In the genomic region with DNA sequence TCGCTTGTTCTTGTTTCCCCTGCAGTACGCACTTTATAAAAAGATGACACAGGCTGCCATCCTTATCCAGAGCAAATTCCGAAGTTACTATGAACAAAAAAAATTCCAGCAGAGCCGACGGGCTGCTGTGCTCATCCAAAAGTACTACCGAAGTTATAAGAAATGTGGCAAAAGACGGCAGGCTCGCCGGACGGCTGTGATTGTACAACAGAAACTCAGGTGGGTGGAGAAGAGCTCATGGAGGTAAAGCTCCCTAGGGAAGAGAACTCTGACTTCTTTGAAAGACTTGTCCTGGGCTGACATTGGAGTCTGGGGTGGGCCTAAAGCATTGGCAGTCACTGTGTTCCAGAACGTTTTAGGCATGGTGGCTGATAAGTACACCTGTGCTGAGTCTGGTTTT, we compare ENCODE assay signal across 23 cellular contexts. TPM values are rescaled to one million over a fixed set of nuclear protein-coding genes. Genes with fewer than 3 reads are reported as not detected.
DNase-seq lines count a peak whose midpoint lies in the region; ATAC-seq and TF ChIP-seq lines count a peak whose summit lies in the region.
"Had no signal": no experiment of that assay in that cellular context is flagged by ENCODE, and none has a peak within 500 bp of the region (broad histone marks: within the 10 kb centered on the region; RNA-seq: fewer than 3 reads in every experiment).

No MANE protein-coding gene starts in this region.

- no peak overlapping the region for H2AFZ ChIP-seq in neural progenitor cell (replicated peaks)

- TF ChIP-seq CTCF in neural progenitor cell (IDR thresholded peaks at IDR 0.05), result no peak
- TF ChIP-seq CTCF in stomach (IDR thresholded peaks at IDR 0.05), result no peak
- TF ChIP-seq CTCF in RWPE1 (conservative IDR thresholded peaks at IDR 0.05; ENCODE audit: low read depth), result no peak

- H3K27me3 Mint-ChIP-seq in CD4-positive, CD25-positive, alpha-beta regulatory T cell, result peaks cover 15% of the 10 kb centered on the region
- peaks cover 9 to 15% of the 10 kb centered on the region in 2 donors for H3K27me3 Mint-ChIP-seq in CD4-positive, alpha-beta memory T cell
- H3K27me3 Mint-ChIP-seq in T-helper 17 cell (peaks cover 8% of the 10 kb centered on the region), neural progenitor cell (ENCODE audit: insufficient read depth, low read depth) (peaks cover 2% of the 10 kb centered on the region)
- H3K27me3 Mint-ChIP-seq: B cell had no signal

- CTCF ChIA-PET in CD4-positive, alpha-beta memory T cell (lab: Charles Lee; ENCODE audit: partially characterized antibody), result interaction anchor here (1.8 to 13.4 kb wide), 7 partner anchors 10 to 91 kb away, joined by 4 to 468 read pairs (median 26); no protein-coding TSS in a partner anchor
- CTCF ChIA-PET in RWPE1 (lab: Yijun Ruan, JAX), result interaction anchor here (0.7 to 11.5 kb wide), 2 partner anchors 83 to 1055 kb away, joined by 4 to 289 read pairs; no protein-coding TSS in a partner anchor

- no peak for ATAC-seq in CD4-positive, CD25-positive, alpha-beta regulatory T cell (ENCODE audit: low read depth in 2 of 2)
- no peak for ATAC-seq in T-helper 17 cell
- ATAC-seq: A549, GM12878 had no signal

- no peak overlapping the region for H3K4me3 ChIP-seq in CD4-positive, CD25-positive, alpha-beta regulatory T cell (ENCODE audit: low read depth, low read length)
- H3K4me3 ChIP-seq in CD4-positive, alpha-beta memory T cell (ENCODE audit: low read length in 2 of 2), result no peak overlapping the region
- H3K4me3 ChIP-seq in neural progenitor cell (no peak overlapping the region), stomach (no peak overlapping the region)
- H3K4me3 ChIP-seq: A549; BLaER1 treated with 17β-estradiol and CSF1 and Interleukin-3, amounts not matched to agents 10 nM and 100 nM; GM12878 had no signal

- intact Hi-C loops in CD4-positive, alpha-beta memory T cell (cut with micrococcal nuclease), result loop anchor here (5.0 kb wide), 1 partner anchor 151 kb away; no protein-coding TSS in a partner anchor
- intact Hi-C loops in stomach (cut with DNase I; ENCODE audit: low total_unique reads), result no loop called here

- no peaks in the 10 kb centered on the region for H3K36me3 ChIP-seq in CD4-positive, CD25-positive, alpha-beta regulatory T cell (ENCODE audit: control insufficient read depth, insufficient read depth, low read length)
- H3K36me3 ChIP-seq in CD4-positive, alpha-beta memory T cell (ENCODE audit: insufficient read depth, low read length), result no peaks in the 10 kb centered on the region
- H3K36me3 ChIP-seq in neural progenitor cell, result no peaks in the 10 kb centered on the region
- H3K36me3 ChIP-seq in stomach, result peaks cover 0 to 14% (median 0%) of the 10 kb centered on the region in 4 donors

- H3K4me2 ChIP-seq in neural progenitor cell, result no peak overlapping the region
- H3K4me2 ChIP-seq: A549; BLaER1 treated with 17β-estradiol and CSF1 and Interleukin-3, amounts not matched to agents 10 nM and 100 nM had no signal

- POLR2A ChIA-PET in CD4-positive, alpha-beta memory T cell (lab: Charles Lee; ENCODE audit: partially characterized antibody), result interaction anchor here (1.6 to 2.7 kb wide), 3 partner anchors 46 to 83 kb away, joined by 8 to 36 read pairs (median 22); no protein-coding TSS in a partner anchor
- POLR2A ChIA-PET in RWPE1 (lab: Yijun Ruan, JAX; ENCODE audit: low non-redundant PET), result no interaction called here

- WGBS in stomach, 5 donors, result 87 to 91% (median 88%) methylated on average over 11 of the region's 11 CpGs

- no peaks in the 10 kb centered on the region for H3K9me3 ChIP-seq in CD4-positive, CD25-positive, alpha-beta regulatory T cell (ENCODE audit: control insufficient read depth in 2 of 2, low read length in 2 of 2)
- H3K9me3 ChIP-seq in CD4-positive, alpha-beta memory T cell (ENCODE audit: control insufficient read depth in 1 of 2, low read length in 2 of 2), result no peaks in the 10 kb centered on the region
- H3K9me3 ChIP-seq in T-helper 17 cell (ENCODE audit: control insufficient read depth, low read length, poor library complexity, severe bottlenecking), result no peaks in the 10 kb centered on the region
- no peaks in the 10 kb centered on the region for H3K9me3 ChIP-seq in neural progenitor cell (ENCODE audit: low read depth)
- no peaks in the 10 kb centered on the region for H3K9me3 ChIP-seq in stomach
- H3K9me3 ChIP-seq: A549; BLaER1 treated with 17β-estradiol and CSF1 and Interleukin-3, amounts not matched to agents 10 nM and 100 nM had no signal

- no peaks in the 10 kb centered on the region for H3K9me3 Mint-ChIP-seq in CD4-positive, CD25-positive, alpha-beta regulatory T cell
- H3K9me3 Mint-ChIP-seq in CD4-positive, alpha-beta memory T cell, result no peaks in the 10 kb centered on the region
- H3K9me3 Mint-ChIP-seq in neural progenitor cell, result no peaks in the 10 kb centered on the region
- H3K9me3 Mint-ChIP-seq: CD8-positive, alpha-beta memory T cell had no signal

- no peak overlapping the region for H3K9ac ChIP-seq in neural progenitor cell
- H3K9ac ChIP-seq: BLaER1 treated with 17β-estradiol and CSF1 and Interleukin-3, amounts not matched to agents 10 nM and 100 nM had no signal

- H3K27ac ChIP-seq in CD4-positive, CD25-positive, alpha-beta regulatory T cell (ENCODE audit: insufficient read depth, low read length, poor library complexity, severe bottlenecking), result no peak overlapping the region
- no peak overlapping the region for H3K27ac ChIP-seq in CD4-positive, alpha-beta memory T cell (ENCODE audit: low read depth, low read length)
- no peak overlapping the region for H3K27ac ChIP-seq in neural progenitor cell
- H3K27ac ChIP-seq in stomach, result no peak overlapping the region
- H3K27ac ChIP-seq in RWPE1, result no peak overlapping the region
- H3K27ac ChIP-seq: 22Rv1; A549; BLaER1 treated with 17β-estradiol and CSF1 and Interleukin-3, amounts not matched to agents 10 nM and 100 nM; C4-2B had no signal

- peaks cover 4% of the 10 kb centered on the region for H4K20me1 ChIP-seq in neural progenitor cell (ENCODE audit: low read depth)
- H4K20me1 ChIP-seq: BLaER1 treated with 17β-estradiol and CSF1 and Interleukin-3, amounts not matched to agents 10 nM and 100 nM had no signal

- TF ChIP-seq EP300 in stomach (IDR thresholded peaks at IDR 0.05), result no peak

- H3K79me2 ChIP-seq in neural progenitor cell (ENCODE audit: low read depth), result no peaks in the 10 kb centered on the region

- peaks cover 17% of the 10 kb centered on the region for H3F3A ChIP-seq in neural progenitor cell (ENCODE audit: low read depth)

- no peak for TF ChIP-seq POLR2A in stomach (IDR thresholded peaks at IDR 0.05)

- H3K27me3 ChIP-seq in CD4-positive, CD25-positive, alpha-beta regulatory T cell (ENCODE audit: control insufficient read depth, insufficient read depth, low read length), result peaks cover 5% of the 10 kb centered on the region
- H3K27me3 ChIP-seq in CD4-positive, alpha-beta memory T cell (ENCODE audit: insufficient read depth, low read length), result no peaks in the 10 kb centered on the region
- H3K27me3 ChIP-seq in neural progenitor cell (no peaks in the 10 kb centered on the region), stomach (no peaks in the 10 kb centered on the region)
- H3K27me3 ChIP-seq: BLaER1 treated with 17β-estradiol and CSF1 and Interleukin-3, amounts not matched to agents 10 nM and 100 nM had no signal

- H3K4me3 Mint-ChIP-seq in CD4-positive, CD25-positive, alpha-beta regulatory T cell, result peak overlapping the region in 2 of 4 donors; percentile 18 to 51
- peak overlapping the region in 1 of 8 donors; percentile 27 for H3K4me3 Mint-ChIP-seq in CD4-positive, alpha-beta memory T cell
- H3K4me3 Mint-ChIP-seq in T-helper 17 cell (no peak overlapping the region), neural progenitor cell (no peak overlapping the region)
- H3K4me3 Mint-ChIP-seq: B cell; CD8-positive, alpha-beta memory T cell had no signal

- H3K36me3 Mint-ChIP-seq in CD4-positive, CD25-positive, alpha-beta regulatory T cell, result no peaks in the 10 kb centered on the region
- H3K36me3 Mint-ChIP-seq in CD4-positive, alpha-beta memory T cell, result no peaks in the 10 kb centered on the region
- H3K36me3 Mint-ChIP-seq in T-helper 17 cell (ENCODE audit: low read depth) (no peaks in the 10 kb centered on the region), neural progenitor cell (peaks cover 15% of the 10 kb centered on the region)
- H3K36me3 Mint-ChIP-seq: CD8-positive, alpha-beta memory T cell had no signal

- H3K4me1 Mint-ChIP-seq in CD4-positive, CD25-positive, alpha-beta regulatory T cell, result peaks cover 18 to 50% (median 30%) of the 10 kb centered on the region in 4 donors
- H3K4me1 Mint-ChIP-seq in CD4-positive, alpha-beta memory T cell, result peaks cover 16 to 39% (median 22%) of the 10 kb centered on the region in 4 donors
- H3K4me1 Mint-ChIP-seq in T-helper 17 cell (peaks cover 33% of the 10 kb centered on the region), neural progenitor cell (peaks cover 49% of the 10 kb centered on the region)

- peaks cover 45% of the 10 kb centered on the region for H3K4me1 ChIP-seq in CD4-positive, CD25-positive, alpha-beta regulatory T cell (ENCODE audit: control insufficient read depth, insufficient read depth, low read length, poor library complexity, severe bottlenecking)
- H3K4me1 ChIP-seq in CD4-positive, alpha-beta memory T cell (ENCODE audit: insufficient read depth, low read length), result peaks cover 34% of the 10 kb centered on the region
- H3K4me1 ChIP-seq in neural progenitor cell, result peaks cover 11% of the 10 kb centered on the region
- peaks cover 0 to 22% (median 10%) of the 10 kb centered on the region in 4 donors for H3K4me1 ChIP-seq in stomach
- H3K4me1 ChIP-seq: A549 had no signal

- H3K27ac Mint-ChIP-seq in CD4-positive, CD25-positive, alpha-beta regulatory T cell, result peak overlapping the region in 2 of 3 donors; percentile 34 to 52
- H3K27ac Mint-ChIP-seq in CD4-positive, alpha-beta memory T cell, result peak overlapping the region in 4 of 7 donors; percentile 32 to 62 (median 58)
- peak overlapping the region; percentile 27 for H3K27ac Mint-ChIP-seq in T-helper 17 cell
- H3K27ac Mint-ChIP-seq in neural progenitor cell, result peak overlapping the region; percentile 22
- H3K27ac Mint-ChIP-seq: B cell had no signal

- DNase-seq in CD4-positive, CD25-positive, alpha-beta regulatory T cell, result no peak
- no peak for DNase-seq in CD4-positive, alpha-beta memory T cell
- DNase-seq in T-helper 17 cell (no peak), neural progenitor cell (ENCODE audit: low spot score) (no peak), NCI-H1417 treated with DMSO at 0.1 percent for 48 hours (lab: John Stamatoyannopoulos, UW) (no peak), stomach (no peak), RWPE1 (ENCODE audit: low spot score) (no peak)
- DNase-seq: AML-193; CD8-positive, alpha-beta memory T cell; COR-L47; DMS 273 treated with DMSO at 0.1 percent for 48 hours; DMS153; DMS53; DMS79; DND-41; EL; GDM1 had no signal

RNA-seq across cellular contexts. Expression of gene VAMP3, which starts 19.9 kb away (rescaled TPM):
- total RNA-seq in CD4-positive, CD25-positive, alpha-beta regulatory T cell, result 66.1 TPM
- 10 to 100 TPM; 44.8 to 56.8 (median 48.9) TPM for polyA plus RNA-seq in CD4-positive, CD25-positive, alpha-beta regulatory T cell
- 10 to 100 TPM; 53.3 to 67.0 TPM for total RNA-seq in CD4-positive, alpha-beta memory T cell
- 10 to 100 TPM; 45.6 to 50.5 TPM for polyA plus RNA-seq in CD4-positive, alpha-beta memory T cell
- 10 to 100 TPM; 59.3 to 75.1 TPM for total RNA-seq in T-helper 17 cell
- total RNA-seq in neural progenitor cell (ENCODE audit: low replicate concordance), result 50.3 and 66.6 TPM in 2 replicates
- total RNA-seq in stomach, result 100 to 1,000 TPM in 3 of 5 donors, 10 to 100 TPM in 2; 20.9 to 133 (median 112) TPM
- polyA plus RNA-seq in stomach, result 10 to 100 TPM; 42.0 to 98.5 (median 67.1) TPM

RNA-seq across cellular contexts. Expression of gene PER3, which starts 32.9 kb away (rescaled TPM):
- total RNA-seq in CD4-positive, CD25-positive, alpha-beta regulatory T cell, result 14.1 TPM
- 1 to 10 TPM; 3.7 to 5.2 (median 3.9) TPM for polyA plus RNA-seq in CD4-positive, CD25-positive, alpha-beta regulatory T cell
- total RNA-seq in CD4-positive, alpha-beta memory T cell, result 1 to 10 TPM; 7.4 to 7.9 TPM
- polyA plus RNA-seq in CD4-positive, alpha-beta memory T cell, result 1 to 10 TPM; 3.5 to 4.9 TPM
- total RNA-seq in T-helper 17 cell, result 10 to 100 TPM; 17.1 to 21.2 TPM
- total RNA-seq in neural progenitor cell (ENCODE audit: low replicate concordance), result 3.6 and 6.1 TPM in 2 replicates
- 10 to 100 TPM in 4 of 5 donors, 1 to 10 TPM in 1; 3.8 to 55.8 (median 24.5) TPM for total RNA-seq in stomach
- polyA plus RNA-seq in stomach, result 1 to 10 TPM; 3.2 to 9.3 (median 7.9) TPM
